ENCODE assay signal across 5 cellular contexts in genomic region chr6:122576888-122577287, GRCh38.
"Had no signal": no experiment of that assay in that cellular context is flagged by ENCODE, and none has a peak within 500 bp of the region (broad histone marks: within the 10 kb centered on the region; RNA-seq: fewer than 3 reads in every experiment).

No MANE protein-coding gene starts in this region.

- H3K27ac ChIP-seq: HL-60 had no signal

- H3K4me3 ChIP-seq: K562 had no signal

- ATAC-seq: HepG2, K562 had no signal

- DNase-seq: IMR-90, KBM-7 had no signal
